Comparison of ENCODE assay signal across 27 cellular contexts in genomic region chr22:20386972-20387371, GRCh38.
"Had no signal": no experiment of that assay in that cellular context is flagged by ENCODE, and none has a peak within 500 bp of the region (broad histone marks: within the 10 kb centered on the region; RNA-seq: fewer than 3 reads in every experiment).

No MANE protein-coding gene starts in this region.

- DNase-seq: stimulated activated CD4-positive, alpha-beta T cell treated with anti-CD3 and anti-CD28 coated beads, Interleukin-2, amount 100 ng/mL, for 48 hours; stimulated activated CD4-positive, alpha-beta T cell treated with anti-CD3 and anti-CD28 coated beads, Interleukin-4, amount 100 ng/mL, for 1 hour; stimulated activated CD4-positive, alpha-beta T cell treated with anti-CD3 and anti-CD28 coated beads, Interleukin-4, amount 100 ng/mL, for 24 hours; stimulated activated CD4-positive, alpha-beta T cell treated with anti-CD3 and anti-CD28 coated beads, Interleukin-4, amount 100 ng/mL, for 4 hours; stimulated activated CD8-positive, alpha-beta memory T cell treated with anti-CD3 and anti-CD28 coated beads, Interleukin-4, amount 100 ng/mL, for 48 hours; stimulated activated naive B cell treated with anti-CD40 and anti-IgM and Interleukin-4, amounts not matched to agents 10 μg/mL and 1 μg/mL and 100 μg/mL, for 72 hours; stimulated activated naive CD4-positive, alpha-beta T cell; stimulated activated naive CD4-positive, alpha-beta T cell treated with Interleukin-2 at 50 U/mL for 16 hours; stimulated activated naive CD8-positive, alpha-beta T cell treated with anti-CD3 and anti-CD28 coated beads, Interleukin-15, amount 100 ng/mL, for 72 hours; stimulated activated naive CD8-positive, alpha-beta T cell treated with anti-CD3 and anti-CD28 coated beads, Interleukin-15, Interleukin-2, amounts not matched to agents 100 U/mL and 50 U/mL, for 24 hours; stomach; substantia nigra; testis; thyroid gland; tibial artery; transverse colon; trophoblast cell; upper lobe of left lung; upper lobe of right lung; uterus had no signal

- H3K27me3 ChIP-seq: testis, thyroid gland, upper lobe of left lung, uterus, vagina had no signal

- FAIRE-seq: urothelium cell line had no signal

- ATAC-seq: stimulated activated effector memory CD8-positive, alpha-beta T cell treated with anti-CD3 and anti-CD28 coated beads, Interleukin-12 subunit alpha, Interleukin-12 subunit beta, amount 100 ng/mL, for 72 hours; stimulated activated memory B cell treated with anti-CD40 and anti-IgM and Interleukin-4, amounts not matched to agents 10 μg/mL and 1 μg/mL and 100 μg/mL, for 72 hours; stimulated activated naive B cell treated with anti-CD40 and anti-IgM and Interleukin-4, amounts not matched to agents 10 μg/mL and 1 μg/mL and 100 μg/mL, for 72 hours; stimulated activated naive CD8-positive, alpha-beta T cell treated with anti-CD3 and anti-CD28 coated beads, Interleukin-15, amount 100 ng/mL, for 72 hours; stimulated activated naive CD8-positive, alpha-beta T cell treated with anti-CD3 and anti-CD28 coated beads, Interleukin-15, Interleukin-2, amounts not matched to agents 100 U/mL and 50 U/mL, for 24 hours; upper lobe of right lung had no signal

- H3K36me3 ChIP-seq: stomach, suprapubic skin, thoracic aorta, thyroid gland, tibial artery, tibial nerve, transverse colon, upper lobe of left lung, upper lobe of right lung, uterus, vagina had no signal

- H3K27ac ChIP-seq: stomach, suprapubic skin, testis, thoracic aorta, thyroid gland, tibial artery, tibial nerve, transverse colon, upper lobe of left lung, upper lobe of right lung, uterus, vagina had no signal

- H3K9me3 ChIP-seq: stomach, suprapubic skin, testis, thoracic aorta, thyroid gland, tibial artery, transverse colon, upper lobe of left lung, upper lobe of right lung, uterus, vagina had no signal

- H3K4me3 ChIP-seq: stomach, suprapubic skin, testis, thoracic aorta, thyroid gland, tibial artery, tibial nerve, transverse colon, upper lobe of left lung, upper lobe of right lung, uterus, vagina had no signal

- H3K4me1 ChIP-seq: stomach, suprapubic skin, testis, thyroid gland, tibial artery, tibial nerve, transverse colon, upper lobe of left lung, upper lobe of right lung, uterus, vagina had no signal
